8 cellular contexts compared by ENCODE assay signal in the genomic region with DNA sequence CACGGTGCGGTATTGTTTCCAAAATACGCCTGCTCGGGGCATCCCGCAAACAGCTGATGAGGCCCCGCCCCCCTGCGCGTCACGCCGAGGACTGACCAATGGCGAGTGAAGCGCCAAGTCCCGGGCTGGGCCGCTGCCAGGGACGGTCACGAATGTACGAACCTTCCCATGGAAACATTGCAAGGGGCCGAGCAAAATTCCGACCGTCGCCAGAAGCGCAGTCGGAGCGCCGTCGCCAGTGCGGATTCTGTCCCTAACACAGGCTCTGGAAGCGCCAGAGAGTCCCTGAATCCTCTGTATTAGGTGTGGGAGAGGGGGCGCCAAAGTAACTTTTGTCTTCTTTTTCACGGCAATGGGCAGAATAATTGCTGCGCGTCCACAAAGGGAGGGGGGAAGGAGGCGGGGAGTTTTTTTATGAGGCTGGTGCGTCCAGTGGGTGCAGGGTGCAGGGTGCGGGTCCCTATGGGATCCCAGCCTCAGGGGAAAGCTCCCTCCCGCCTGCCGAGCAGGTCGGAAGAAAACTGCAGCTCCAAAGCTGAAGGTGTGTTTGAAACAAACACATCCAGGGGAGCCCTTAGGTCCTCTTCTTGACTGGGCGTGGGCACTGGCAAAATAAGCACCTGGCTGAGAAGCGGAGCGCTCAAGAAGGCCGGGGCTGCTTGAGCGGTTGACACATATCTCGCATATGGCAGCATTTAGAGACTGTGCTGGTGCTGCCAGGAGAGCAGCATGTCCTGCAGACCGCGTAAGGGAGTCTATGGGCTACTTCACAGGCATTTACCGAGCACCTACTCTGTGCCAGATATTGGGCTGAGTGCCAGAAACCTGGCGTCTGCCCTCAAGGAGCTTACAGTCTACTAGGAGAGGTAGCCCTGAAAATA. TPM values are rescaled to one million over a fixed set of nuclear protein-coding genes. Genes with fewer than 3 reads are reported as not detected.
DNase-seq lines count a peak whose midpoint lies in the region; ATAC-seq and TF ChIP-seq lines count a peak whose summit lies in the region.

A gene with protein sequence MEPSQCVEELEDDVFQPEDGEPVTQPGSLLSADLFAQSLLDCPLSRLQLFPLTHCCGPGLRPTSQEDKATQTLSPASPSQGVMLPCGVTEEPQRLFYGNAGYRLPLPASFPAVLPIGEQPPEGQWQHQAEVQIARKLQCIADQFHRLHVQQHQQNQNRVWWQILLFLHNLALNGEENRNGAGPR (minus strand): TSS at position 25 of the 881 bp plus-strand sequence. CDS start 2,793 bp downstream, outside the sequence.

- H3K4me3 ChIP-seq in GM12865 (ENCODE audit: low read depth, low read length) (peak within 1 kb of the TSS; percentile 52), SU-DHL-6 (ENCODE audit: insufficient read depth, low read length, poor library complexity, severe bottlenecking) (peak within 1 kb of the TSS; percentile 79), heart left ventricle (peak within 1 kb of the TSS; percentile 60 to 98 (median 80)), upper lobe of left lung (peak within 1 kb of the TSS; percentile 71 to 94 (median 85))

- peak in 1 of 4 donors; percentile 37 for TF ChIP-seq EP300 in upper lobe of left lung (IDR thresholded peaks at IDR 0.05)

- WGBS in heart left ventricle, 4 donors = 4 to 5% (median 4%) methylated on average over 39 to 48 of the region's 48 CpGs
- 7 to 8% methylated on average over 21 to 30 of the region's 48 CpGs for WGBS in upper lobe of left lung, 2 donors

- peak within 1 kb of the TSS; percentile 98 for H3K27ac ChIP-seq in SU-DHL-6 (ENCODE audit: low read depth, low read length)
- H3K27ac ChIP-seq in heart left ventricle = peak within 1 kb of the TSS; percentile 26 to 90 (median 77)
- H3K27ac ChIP-seq in upper lobe of left lung = peak within 1 kb of the TSS; percentile 85 to 93 (median 92)

- peak; percentile 66 for ATAC-seq in HG02759 (IDR thresholded peaks at IDR 0.05; ENCODE audit: unreplicated experiment)
- ATAC-seq in heart left ventricle = peak; percentile 87 to 93 (median 90)
- ATAC-seq in upper lobe of left lung (ENCODE audit: low FRiP score in 2 of 2) = peak; percentile 92

- no peaks in the 10 kb centered on the region for H3K27me3 ChIP-seq in SU-DHL-6 (ENCODE audit: low read length)
- peaks cover 0 to 4% (median 0%) of the 10 kb centered on the region in 9 donors for H3K27me3 ChIP-seq in heart left ventricle
- H3K27me3 ChIP-seq in upper lobe of left lung = no peaks in the 10 kb centered on the region

- no peaks in the 10 kb centered on the region for H3K9me3 ChIP-seq in SU-DHL-6 (ENCODE audit: insufficient read depth, low read length)
- H3K9me3 ChIP-seq in heart left ventricle = no peaks in the 10 kb centered on the region
- H3K9me3 ChIP-seq in upper lobe of left lung = no peaks in the 10 kb centered on the region

- no peaks in the 10 kb centered on the region for H3K9me2 ChIP-seq in SU-DHL-6 (replicated peaks; ENCODE audit: insufficient read depth, low read length)

- DNase-seq in GM12865 (ENCODE audit: low read depth) = peak; percentile 98
- DNase-seq in NCI-H1417 (lab: John Stamatoyannopoulos, UW) = peak; percentile 93 to 97 (median 96)
- peak; percentile 97 for DNase-seq in activated naive CD8-positive, alpha-beta T cell treated with anti-CD3 and anti-CD28 coated beads, Interleukin-2, amount 50 U/mL, for 16 hours (ENCODE audit: low read depth, low spot score)
- peak; percentile 100 for DNase-seq in heart left ventricle
- peak; percentile 90 for DNase-seq in pons (ENCODE audit: low spot score)
- peak; percentile 98 to 100 for DNase-seq in upper lobe of left lung

- TF ChIP-seq POLR2A in heart left ventricle (IDR thresholded peaks at IDR 0.05) = peak in 1 of 2 donors; percentile 20
- TF ChIP-seq POLR2A in upper lobe of left lung (IDR thresholded peaks at IDR 0.05) = no peak

- peak within 1 kb of the TSS; percentile 88 for H2AFZ ChIP-seq in SU-DHL-6 (ENCODE audit: low read depth, low read length, severe bottlenecking)

- H3K36me3 ChIP-seq in SU-DHL-6 (ENCODE audit: low read length) = no peaks in the 10 kb centered on the region
- H3K36me3 ChIP-seq in heart left ventricle = no peaks in the 10 kb centered on the region
- no peaks in the 10 kb centered on the region for H3K36me3 ChIP-seq in upper lobe of left lung

- H3K79me2 ChIP-seq in SU-DHL-6 (ENCODE audit: insufficient read depth, low read length) = peaks cover 19% of the 10 kb centered on the region

- peak within 1 kb of the TSS; percentile 79 for H3K4me2 ChIP-seq in SU-DHL-6 (ENCODE audit: low read depth, low read length, poor library complexity, severe bottlenecking)

- intact Hi-C loops in heart left ventricle (cut with DNase I) = loop anchor here in 8 of 10 donors (1.0 to 10.0 kb wide), 11 partner anchors 37 to 327 kb away; partner anchors contain the start of genes BUB1B (in 3 of the 8), FSIP1 (in 3 of the 8) and SRP14 (in 1 of the 8)

- H4K20me1 ChIP-seq in SU-DHL-6 (ENCODE audit: low read depth, low read length) = no peaks in the 10 kb centered on the region

- H3K4me1 ChIP-seq in heart left ventricle (peaks cover 0 to 43% (median 32%) of the 10 kb centered on the region in 12 donors), upper lobe of left lung (peaks cover 44 to 46% (median 45%) of the 10 kb centered on the region in 4 donors)

- peaks cover 42% of the 10 kb centered on the region for H3F3A ChIP-seq in SU-DHL-6 (ENCODE audit: insufficient read depth)

- H3K9ac ChIP-seq in SU-DHL-6 (ENCODE audit: low read length) = peak within 1 kb of the TSS; percentile 74

- TF ChIP-seq CTCF in GM12865 (IDR thresholded peaks at IDR 0.05; ENCODE audit: insufficient read depth, low read depth, low read length, missing control alignments) (peak; percentile 5), SU-DHL-6 (IDR thresholded peaks at IDR 0.05; ENCODE audit: insufficient read depth, low read length, poor library complexity, severe bottlenecking) (no peak), heart left ventricle (IDR thresholded peaks at IDR 0.05) (peak in 7 of 12 donors; percentile 11 to 54 (median 32)), upper lobe of left lung (IDR thresholded peaks at IDR 0.05) (peak in 4 of 6 experiments; percentile 9 to 50 (median 34))

RNA-seq across cellular contexts. Expression of the gene that starts here (rescaled TPM):
- total RNA-seq in heart left ventricle (10 to 100 TPM in 2 of 9 donors, 1 to 10 TPM in 7; 1.2 to 12.9 (median 3.5) TPM), upper lobe of left lung (100 to 1,000 TPM in 1 of 6 donors, 10 to 100 TPM in 4, 1 to 10 TPM in 1; 9.9 to 118 (median 26.2) TPM)
- 1 to 10 TPM; 2.5 to 2.9 TPM for polyA plus RNA-seq in heart left ventricle

Comparison
In these comparisons a context has a peak if more than half of its experiments do, and no peak if none do; other contexts are left out.
1. Peak in every context shown above with its lines: DNase-seq, ATAC-seq, H3K4me3 ChIP-seq and H3K27ac ChIP-seq.